ENCODE assay signal across 18 cellular contexts in the genomic region with DNA sequence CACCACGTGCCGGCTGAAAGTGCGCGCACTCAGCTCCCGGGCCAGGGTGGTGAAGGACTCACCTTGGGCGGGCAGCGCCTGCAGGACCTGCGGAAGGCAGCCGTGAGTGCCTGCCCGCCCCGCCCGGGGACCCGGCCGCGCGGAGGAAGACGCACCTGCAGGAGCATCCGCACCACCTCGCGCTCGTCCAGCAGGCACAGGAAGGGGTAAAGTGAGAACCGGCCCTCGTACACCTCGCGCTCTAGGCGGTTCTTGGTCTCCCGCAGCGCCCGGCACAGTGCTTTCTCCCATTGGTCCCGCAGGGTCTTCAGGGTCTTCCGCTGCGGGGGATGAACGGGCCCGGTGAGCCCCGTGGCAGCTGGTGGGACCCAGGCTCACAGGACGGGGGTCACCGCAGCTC. TPM values are rescaled to one million over a fixed set of nuclear protein-coding genes. Genes with fewer than 3 reads are reported as not detected.
DNase-seq lines count a peak whose midpoint lies in the region; TF ChIP-seq lines count a peak whose summit lies in the region.
"Had no signal": no experiment of that assay in that cellular context is flagged by ENCODE, and none has a peak within 500 bp of the region (broad histone marks: within the 10 kb centered on the region; RNA-seq: fewer than 3 reads in every experiment).

No MANE protein-coding gene starts in this region.

- H3K4me3 ChIP-seq in BLaER1: no peak overlapping the region
- H3K4me3 ChIP-seq in SJSA1: no peak overlapping the region
- H3K4me3 ChIP-seq in dorsolateral prefrontal cortex: no peak overlapping the region
- no peak overlapping the region for H3K4me3 ChIP-seq in spleen
- H3K4me3 ChIP-seq: HAP-1 had no signal

- no peaks in the 10 kb centered on the region for H3K27me3 ChIP-seq in BLaER1
- no peaks in the 10 kb centered on the region for H3K27me3 ChIP-seq in SJSA1 (replicated peaks)
- no peaks in the 10 kb centered on the region for H3K27me3 ChIP-seq in dorsolateral prefrontal cortex
- no peaks in the 10 kb centered on the region for H3K27me3 ChIP-seq in spleen (replicated peaks in 1 of 7)
- H3K27me3 ChIP-seq: BE2C had no signal

- no peak for TF ChIP-seq POLR2A in spleen (IDR thresholded peaks at IDR 0.05)

- H3K9ac ChIP-seq in BLaER1: peak overlapping the region; percentile 67

- H3K27ac ChIP-seq in BLaER1: peak overlapping the region; percentile 79
- H3K27ac ChIP-seq in SJSA1: peak overlapping the region; percentile 98
- H3K27ac ChIP-seq in dorsolateral prefrontal cortex: peak overlapping the region in 38 of 59 donors; percentile 36 to 93 (median 80)
- H3K27ac ChIP-seq in spleen: no peak overlapping the region
- H3K27ac ChIP-seq: C4-2B had no signal

- H3K9me3 ChIP-seq in BLaER1 (no peaks in the 10 kb centered on the region), SJSA1 (replicated peaks) (no peaks in the 10 kb centered on the region), spleen (no peaks in the 10 kb centered on the region)
- H3K9me3 ChIP-seq: BE2C, HAP-1 had no signal

- intact Hi-C loops in dorsolateral prefrontal cortex (cut with DNase I): no loop called here
- intact Hi-C loops in spleen (cut with DNase I; ENCODE audit: low total_unique reads): no loop called here

- peaks cover 82% of the 10 kb centered on the region for H3K36me3 ChIP-seq in BLaER1
- H3K36me3 ChIP-seq in SJSA1: peaks cover 76% of the 10 kb centered on the region
- H3K36me3 ChIP-seq in spleen: peaks cover 0 to 97% (median 73%) of the 10 kb centered on the region in 6 donors

- peak overlapping the region; percentile 89 for H3K4me2 ChIP-seq in BLaER1

- 95 to 99% (median 96%) methylated on average over 15 to 37 of the region's 37 CpGs for WGBS in spleen, 5 donors

- TF ChIP-seq CTCF in dorsolateral prefrontal cortex (IDR thresholded peaks at IDR 0.05 in 54 of 56, conservative IDR thresholded peaks at IDR 0.05 in 2 of 56; ENCODE audit: low read depth in 1 of 56, partially characterized antibody in 56 of 56): no peak
- no peak for TF ChIP-seq CTCF in spleen (IDR thresholded peaks at IDR 0.05 in 8 of 11, conservative IDR thresholded peaks at IDR 0.05 in 3 of 11)

- peaks cover 47% of the 10 kb centered on the region for H3K4me1 ChIP-seq in BLaER1
- H3K4me1 ChIP-seq in SJSA1 (replicated peaks): peaks cover 39% of the 10 kb centered on the region
- no peaks in the 10 kb centered on the region for H3K4me1 ChIP-seq in spleen
- H3K4me1 ChIP-seq: HAP-1 had no signal

- DNase-seq in SJSA1 (ENCODE audit: low read depth in 1 of 2, low spot score in 2 of 2) (no peak), dorsolateral prefrontal cortex (no peak), spleen (peak; percentile 61), mucosa of gallbladder (ENCODE audit: low spot score) (no peak), superior temporal gyrus (ENCODE audit: extremely low spot score) (no peak), T-helper 2 cell (no peak)
- DNase-seq: ACHN; BE2C; CD4-positive, alpha-beta memory T cell; DMS153; DMS79; GDM1; GOT3 had no signal

- peaks cover 31% of the 10 kb centered on the region for H4K20me1 ChIP-seq in BLaER1

RNA-seq across cellular contexts. Expression of gene POLRMT, which starts 10.7 kb away (rescaled TPM):
- 44.2 and 44.7 TPM in 2 replicates for total RNA-seq in SJSA1 (2014; rRNA removed; shearing (Covaris generic))
- total RNA-seq in dorsolateral prefrontal cortex (10 to 100 TPM; 27.8 to 91.2 (median 61.9) TPM), spleen (10 to 100 TPM; 28.6 to 55.6 (median 49.7) TPM), mucosa of gallbladder (56.0 TPM)
- 100 to 1,000 TPM in 2 of 3 donors, 10 to 100 TPM in 1; 67.8 to 105 (median 102) TPM for polyA plus RNA-seq in spleen

RNA-seq across cellular contexts. Expression of gene FGF22, which starts 17.0 kb away (rescaled TPM):
- total RNA-seq in SJSA1 (2014; rRNA removed; shearing (Covaris generic)): 0.13 TPM in 1 of 2 replicates, not detected in the other
- total RNA-seq in dorsolateral prefrontal cortex: 10 to 100 TPM in 2 of 120 experiments, 1 to 10 TPM in 118; 3.6 to 10.1 (median 5.8) TPM
- total RNA-seq in spleen: under 1 TPM in 2 of 7 donors, not detected in 5; 0.27 to 0.61 TPM
- polyA plus RNA-seq in spleen: under 1 TPM in 2 of 3 donors, not detected in 1; 0.10 to 0.20 TPM
- 0.17 TPM for total RNA-seq in mucosa of gallbladder
- total RNA-seq: A172, Daoy had no signal
- polyA plus RNA-seq: CD4-positive, alpha-beta memory T cell had no signal

RNA-seq across cellular contexts. Expression of gene HCN2, which starts 33.0 kb away (rescaled TPM):
- total RNA-seq in SJSA1 (2014; rRNA removed; shearing (Covaris generic)): 2.2 and 4.3 TPM in 2 replicates
- total RNA-seq in dorsolateral prefrontal cortex (100 to 1,000 TPM in 109 of 120 experiments, 10 to 100 TPM in 11; 76.8 to 199 (median 123) TPM), spleen (1 to 10 TPM in 1 of 7 donors, under 1 TPM in 4, not detected in 2; 0.19 to 1.1 (median 0.54) TPM), mucosa of gallbladder (0.40 TPM)
- polyA plus RNA-seq in spleen: under 1 TPM; 0.09 to 0.19 (median 0.11) TPM
- polyA plus RNA-seq: CD4-positive, alpha-beta memory T cell had no signal

RNA-seq across cellular contexts. Expression of gene RNF126, which starts 40.3 kb away (rescaled TPM):
- total RNA-seq in SJSA1 (2014; rRNA removed; shearing (Covaris generic)): 55.9 and 79.3 TPM in 2 replicates
- total RNA-seq in dorsolateral prefrontal cortex (10 to 100 TPM; 22.4 to 58.2 (median 41.2) TPM), spleen (10 to 100 TPM; 49.2 to 95.1 (median 57.7) TPM), mucosa of gallbladder (34.8 TPM)
- polyA plus RNA-seq in spleen: 10 to 100 TPM; 38.1 to 55.3 (median 45.0) TPM

RNA-seq across cellular contexts. Expression of gene BSG, which starts 50.3 kb away (rescaled TPM):
- total RNA-seq in SJSA1 (2014; rRNA removed; shearing (Covaris generic)): 444 and 577 TPM in 2 replicates
- total RNA-seq in dorsolateral prefrontal cortex (100 to 1,000 TPM; 350 to 867 (median 549) TPM), spleen (100 to 1,000 TPM; 180 to 307 (median 274) TPM), mucosa of gallbladder (480 TPM)
- polyA plus RNA-seq in spleen: 100 to 1,000 TPM in 2 of 3 donors, 10 to 100 TPM in 1; 95.3 to 141 (median 139) TPM

Comparison
In these comparisons a context has a peak if more than half of its experiments do, and no peak if none do; other contexts are left out.
1. H3K27ac ChIP-seq: peak in BLaER1 (single experiment), SJSA1 (single experiment) and dorsolateral prefrontal cortex (38 of 59); none in spleen (0 of 8).
2. RNA of gene HCN2, which starts 33.0 kb away (total RNA-seq): 76.8 to 199 TPM in dorsolateral prefrontal cortex; 2.2 to 4.3 TPM in SJSA1, 0.19 to 1.1 TPM in spleen and 0.40 TPM in mucosa of gallbladder (single experiment); every median in the first group is over 10 times any median in the second.